Comparison of ENCODE assay signal across 27 cellular contexts in the genomic region with DNA sequence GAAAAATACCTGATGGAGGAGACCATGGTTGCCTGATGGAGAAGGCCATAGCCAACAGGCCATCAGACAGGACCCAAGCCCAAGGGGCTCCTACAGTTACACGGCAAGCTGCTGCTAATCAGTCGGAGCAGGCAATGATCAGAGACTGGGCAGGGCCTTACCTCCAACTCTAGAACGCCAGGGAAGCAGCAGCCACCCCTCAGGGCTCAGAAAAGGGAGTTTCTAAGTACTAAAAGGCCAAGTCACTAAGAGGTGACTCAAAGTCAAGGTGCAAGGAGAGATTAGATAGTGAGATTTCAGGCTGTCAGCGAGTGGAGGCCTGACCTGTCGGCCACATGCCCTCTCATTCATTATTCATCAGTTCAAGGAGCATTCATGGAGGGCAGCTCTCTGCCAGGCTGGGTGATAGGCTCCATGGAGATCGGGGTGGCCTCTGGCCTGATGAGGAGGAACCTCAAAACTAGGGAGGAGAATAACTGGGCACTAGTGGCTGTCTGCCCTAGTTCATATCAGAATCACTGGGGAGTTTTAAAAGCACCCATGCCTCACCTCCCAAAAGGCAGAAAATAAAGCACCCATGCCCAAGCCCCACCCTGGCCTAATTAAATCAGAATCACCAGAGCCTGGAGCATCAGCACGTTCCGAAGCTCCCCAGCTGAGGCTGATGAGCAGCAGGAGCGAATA. TPM values are rescaled to one million over a fixed set of nuclear protein-coding genes. Genes with fewer than 3 reads are reported as not detected.
"Had no signal": no experiment of that assay in that cellular context is flagged by ENCODE, and none has a peak within 500 bp of the region (broad histone marks: within the 10 kb centered on the region; RNA-seq: fewer than 3 reads in every experiment).

No MANE protein-coding gene starts in this region.

- H3K9me3 Mint-ChIP-seq: activated naive CD4-positive, alpha-beta T cell treated with anti-CD3 and anti-CD28 coated beads for 36 hours; activated naive CD8-positive, alpha-beta T cell treated with anti-CD3 and anti-CD28 coated beads, Interleukin-2, amount 10 ng/mL, durations not matched to agents 7 days and 5 days; activated T-cell treated with anti-CD3 and anti-CD28 coated beads, Interleukin-2, amount 50 U/mL, for 24 hours; activated T-helper 2 cell treated with anti-CD3 and anti-CD28 coated beads, Interferon-gamma antibody, Interleukin-2, Interleukin-4, amounts not matched to agents 10 μg/mL and 5 μg/mL and 100 μg/mL, durations not matched to agents 14 hours and 24 hours and 36 hours; mesothelial cell of epicardium; natural killer cell; T-helper 1 cell treated with Interleukin-12 subunit alpha and Interleukin-12 subunit beta and Interleukin-4 antibody, amounts not matched to agents 30 μg/mL and 1 μg/mL, for 36 hours had no signal

- H3K36me3 ChIP-seq: colonic mucosa, gastroesophageal sphincter, neutrophil, pancreas, transverse colon had no signal

- H3K4me3 Mint-ChIP-seq: activated naive CD4-positive, alpha-beta T cell treated with anti-CD3 and anti-CD28 coated beads for 36 hours; activated naive CD8-positive, alpha-beta T cell treated with anti-CD3 and anti-CD28 coated beads, Interleukin-2, amount 10 ng/mL, durations not matched to agents 7 days and 5 days; activated T-cell treated with anti-CD3 and anti-CD28 coated beads, Interleukin-2, amount 50 U/mL, for 24 hours; mesothelial cell of epicardium; natural killer cell; T-helper 1 cell treated with Interleukin-12 subunit alpha and Interleukin-12 subunit beta and Interleukin-4 antibody, amounts not matched to agents 30 μg/mL and 1 μg/mL, for 36 hours had no signal

- H3K36me3 Mint-ChIP-seq: activated naive CD8-positive, alpha-beta T cell treated with anti-CD3 and anti-CD28 coated beads, Interleukin-2, amount 10 ng/mL, durations not matched to agents 7 days and 5 days; mesothelial cell of epicardium; natural killer cell had no signal

- H3K27ac ChIP-seq: colonic mucosa, dorsolateral prefrontal cortex, gastroesophageal sphincter, neutrophil, pancreas, transverse colon had no signal

- H3K9me3 ChIP-seq: colonic mucosa, gastroesophageal sphincter, neutrophil, pancreas, transverse colon had no signal

- ATAC-seq: gastroesophageal sphincter, left ventricle myocardium superior, natural killer cell, pancreas, right cardiac atrium had no signal

- H3K27me3 ChIP-seq: colonic mucosa, dorsolateral prefrontal cortex, gastroesophageal sphincter, neutrophil, pancreas, transverse colon had no signal

- FAIRE-seq: bronchial epithelial cell, islet of Langerhans, pancreas had no signal

- H3K4me1 ChIP-seq: gastroesophageal sphincter, pancreas had no signal

- DNase-seq: activated CD4-positive, alpha-beta T cell treated with anti-CD3 and anti-CD28 coated beads for 1 hour; activated CD8-positive, alpha-beta memory T cell treated with anti-CD3 and anti-CD28 coated beads for 24 hours; activated CD8-positive, alpha-beta memory T cell treated with anti-CD3 and anti-CD28 coated beads, Interleukin-2, amount 50 U/mL, for 4 hours; activated naive CD4-positive, alpha-beta T cell treated with anti-CD3 and anti-CD28 coated beads for 36 hours; activated naive CD8-positive, alpha-beta T cell treated with anti-CD3 and anti-CD28 coated beads, Interleukin-2, amount 10 ng/mL, durations not matched to agents 7 days and 5 days; activated T-cell treated with anti-CD3 and anti-CD28 coated beads, Interleukin-2, amount 50 U/mL, for 24 hours; amniotic stem cell; colonic mucosa; dorsolateral prefrontal cortex; head of caudate nucleus; left ventricle myocardium superior; mammary epithelial cell; natural killer cell; pancreas; right cardiac atrium; stimulated activated CD4-positive, alpha-beta T cell treated with anti-CD3 and anti-CD28 coated beads, Interleukin-1b, Interleukin-23, amount 100 ng/mL, for 48 hours; transverse colon had no signal

- H3K27ac Mint-ChIP-seq: activated naive CD4-positive, alpha-beta T cell treated with anti-CD3 and anti-CD28 coated beads for 36 hours; activated naive CD8-positive, alpha-beta T cell treated with anti-CD3 and anti-CD28 coated beads, Interleukin-2, amount 10 ng/mL, durations not matched to agents 7 days and 5 days; activated T-cell treated with anti-CD3 and anti-CD28 coated beads, Interleukin-2, amount 50 U/mL, for 24 hours; activated T-helper 2 cell treated with anti-CD3 and anti-CD28 coated beads, Interferon-gamma antibody, Interleukin-2, Interleukin-4, amounts not matched to agents 10 μg/mL and 5 μg/mL and 100 μg/mL, durations not matched to agents 14 hours and 24 hours and 36 hours; mesothelial cell of epicardium; natural killer cell; T-helper 1 cell treated with Interleukin-12 subunit alpha and Interleukin-12 subunit beta and Interleukin-4 antibody, amounts not matched to agents 30 μg/mL and 1 μg/mL, for 36 hours had no signal

- H3K4me3 ChIP-seq: colonic mucosa, dorsolateral prefrontal cortex, gastroesophageal sphincter, pancreas, transverse colon had no signal

- H3K4me1 Mint-ChIP-seq: activated naive CD8-positive, alpha-beta T cell treated with anti-CD3 and anti-CD28 coated beads, Interleukin-2, amount 10 ng/mL, durations not matched to agents 7 days and 5 days; natural killer cell had no signal

- H3K27me3 Mint-ChIP-seq: activated naive CD8-positive, alpha-beta T cell treated with anti-CD3 and anti-CD28 coated beads, Interleukin-2, amount 10 ng/mL, durations not matched to agents 7 days and 5 days; activated T-cell treated with anti-CD3 and anti-CD28 coated beads, Interleukin-2, amount 50 U/mL, for 24 hours had no signal

RNA-seq across cellular contexts. Expression of gene VIL1, which starts 3.6 kb away (rescaled TPM):
- total RNA-seq: activated naive CD4-positive, alpha-beta T cell treated with anti-CD3 and anti-CD28 coated beads for 36 hours; activated naive CD8-positive, alpha-beta T cell treated with anti-CD3 and anti-CD28 coated beads, Interleukin-2, amount 10 ng/mL, durations not matched to agents 7 days and 5 days; activated T-helper 2 cell treated with anti-CD3 and anti-CD28 coated beads, Interferon-gamma antibody, Interleukin-2, Interleukin-4, amounts not matched to agents 10 μg/mL and 5 μg/mL and 100 μg/mL, durations not matched to agents 14 hours and 24 hours and 36 hours; bronchial epithelial cell; gastroesophageal sphincter; left ventricle myocardium superior; mammary epithelial cell; pulmonary artery endothelial cell; right cardiac atrium; skeletal muscle tissue; temporal lobe had no signal

RNA-seq across cellular contexts. Expression of gene SLC11A1, which starts 40.5 kb away (rescaled TPM):
- total RNA-seq: activated naive CD4-positive, alpha-beta T cell treated with anti-CD3 and anti-CD28 coated beads for 36 hours; pulmonary artery endothelial cell had no signal
